Comparison of ENCODE assay signal across 1 cellular context in the genomic region with DNA sequence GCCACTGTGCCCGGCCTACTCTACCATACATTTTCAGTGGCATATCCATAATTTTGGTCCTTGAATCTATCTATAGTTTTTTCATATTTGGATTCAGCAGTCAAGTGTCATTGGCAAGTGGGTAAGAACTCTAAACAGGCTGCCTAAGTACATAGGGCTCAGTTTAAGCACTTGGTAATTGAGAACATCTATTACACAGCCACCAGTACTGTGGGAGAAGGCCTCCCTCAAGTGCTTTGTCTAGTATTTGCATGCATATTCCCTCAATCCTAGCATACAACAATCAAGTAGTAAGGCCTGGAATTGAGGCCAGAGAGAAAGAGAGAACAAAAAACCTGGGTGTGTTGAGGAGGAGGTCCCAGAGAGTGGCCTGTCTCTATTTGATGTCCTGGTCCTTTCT.
TF ChIP-seq lines count a peak whose summit lies in the region.

No MANE protein-coding gene starts in this region.

TF ChIP-seq in HEK293, 187 proteins besides CTCF, POLR2A, EP300 and RAD21 (continued from another document):
- TF ChIP-seq ZNF530 (tag by site-specific recombination; IDR thresholded peaks at IDR 0.05; ENCODE audit: low read depth), result no peak
- TF ChIP-seq ZNF266 (tag by site-specific recombination; IDR thresholded peaks at IDR 0.05; ENCODE audit: low read depth), result no peak
- no peak for TF ChIP-seq ZNF658 (tag by site-specific recombination; IDR thresholded peaks at IDR 0.05)
